Comparison of ENCODE assay signal across 13 cellular contexts in genomic region chr17:82153295-82153691, GRCh38. TPM values are rescaled to one million over a fixed set of nuclear protein-coding genes. Genes with fewer than 3 reads are reported as not detected.
DNase-seq lines count a peak whose midpoint lies in the region; ATAC-seq and TF ChIP-seq lines count a peak whose summit lies in the region.
"Had no signal": no experiment of that assay in that cellular context is flagged by ENCODE, and none has a peak within 500 bp of the region (broad histone marks: within the 10 kb centered on the region; RNA-seq: fewer than 3 reads in every experiment).

No MANE protein-coding gene starts in this region.

- H3K9me3 Mint-ChIP-seq in CD8-positive, alpha-beta T cell = no peaks in the 10 kb centered on the region
- H3K9me3 Mint-ChIP-seq: activated naive CD8-positive, alpha-beta T cell treated with anti-CD3 and anti-CD28 coated beads for 36 hours; stimulated activated memory B cell treated with anti-CD40 and anti-IgM and Interleukin-4, amounts not matched to agents 10 μg/mL and 1 μg/mL and 100 μg/mL, for 72 hours had no signal

- no peaks in the 10 kb centered on the region for H3K9me3 ChIP-seq in CD8-positive, alpha-beta T cell (ENCODE audit: low read length)
- no peaks in the 10 kb centered on the region for H3K9me3 ChIP-seq in adipocyte (ENCODE audit: control insufficient read depth, low read length)
- H3K9me3 ChIP-seq in gastrocnemius medialis = no peaks in the 10 kb centered on the region
- no peaks in the 10 kb centered on the region for H3K9me3 ChIP-seq in smooth muscle cell (replicated peaks; ENCODE audit: low read depth)
- H3K9me3 ChIP-seq: vagina had no signal

- peaks cover 5% of the 10 kb centered on the region for H3K4me1 Mint-ChIP-seq in CD8-positive, alpha-beta T cell (ENCODE audit: low read depth)
- H3K4me1 Mint-ChIP-seq: GM23338; stimulated activated memory B cell treated with anti-CD40 and anti-IgM and Interleukin-4, amounts not matched to agents 10 μg/mL and 1 μg/mL and 100 μg/mL, for 72 hours had no signal

- no peak for DNase-seq in CD8-positive, alpha-beta T cell
- no peak for DNase-seq in adipocyte (ENCODE audit: low read depth)
- peak; percentile 60 for DNase-seq in left lobe of liver (ENCODE audit: low spot score)
- DNase-seq in gastrocnemius medialis = no peak
- DNase-seq in NCI-H446 treated with DMSO at 0.1 percent for 48 hours (lab: John Stamatoyannopoulos, UW) = no peak
- no peak for DNase-seq in NCI-H1436 treated with DMSO at 0.1 percent for 48 hours (lab: John Stamatoyannopoulos, UW)
- no peak for DNase-seq in smooth muscle cell (lab: John Stamatoyannopoulos, UW; ENCODE audit: unreplicated experiment)

- intact Hi-C loops in CD8-positive, alpha-beta T cell (cut with DNase I, micrococcal nuclease) = loop anchor here (2.0 kb wide), 2 partner anchors 26 to 194 kb away; no protein-coding TSS in a partner anchor
- intact Hi-C loops in gastrocnemius medialis (cut with DNase I; ENCODE audit: low total_unique reads) = loop anchor here (5.0 kb wide), 1 partner anchor 56 kb away; the partner anchor contains the start of gene FASN

- no peaks in the 10 kb centered on the region for H3K27me3 ChIP-seq in CD8-positive, alpha-beta T cell (ENCODE audit: insufficient read depth, low read length)
- no peaks in the 10 kb centered on the region for H3K27me3 ChIP-seq in adipocyte (replicated peaks; ENCODE audit: control insufficient read depth, insufficient read depth, low read length)
- H3K27me3 ChIP-seq in gastrocnemius medialis = no peaks in the 10 kb centered on the region
- no peaks in the 10 kb centered on the region for H3K27me3 ChIP-seq in smooth muscle cell (ENCODE audit: low read depth)
- H3K27me3 ChIP-seq: vagina had no signal

- POLR2A ChIA-PET in CD8-positive, alpha-beta T cell (lab: Charles Lee) = interaction anchor here (1.2 kb wide), 1 partner anchor 55 kb away, joined by 4 read pairs; the partner anchor contains the start of gene FASN

- ATAC-seq in CD8-positive, alpha-beta T cell = no peak
- ATAC-seq in left lobe of liver (peak; percentile 35), gastrocnemius medialis (no peak), HG03159 (IDR thresholded peaks at IDR 0.05; ENCODE audit: unreplicated experiment) (no peak)

- H3F3A ChIP-seq in smooth muscle cell (ENCODE audit: low read depth) = no peaks in the 10 kb centered on the region

- H3K36me3 ChIP-seq in CD8-positive, alpha-beta T cell (ENCODE audit: insufficient read depth, low read length) = no peaks in the 10 kb centered on the region
- peaks cover 4% of the 10 kb centered on the region for H3K36me3 ChIP-seq in adipocyte (ENCODE audit: control insufficient read depth, insufficient read depth, low read length, severe bottlenecking)
- peaks cover 0 to 5% of the 10 kb centered on the region in 2 donors for H3K36me3 ChIP-seq in gastrocnemius medialis
- no peaks in the 10 kb centered on the region for H3K36me3 ChIP-seq in smooth muscle cell (ENCODE audit: low read depth)
- H3K36me3 ChIP-seq: vagina had no signal

- no peak overlapping the region for H2AFZ ChIP-seq in smooth muscle cell (ENCODE audit: low read depth)
- H2AFZ ChIP-seq: GM23338 had no signal

- H3K79me2 ChIP-seq in smooth muscle cell (ENCODE audit: low read depth) = no peaks in the 10 kb centered on the region

- CTCF ChIA-PET in CD8-positive, alpha-beta T cell (lab: Charles Lee) = interaction anchor here (1.0 to 5.5 kb wide), 10 partner anchors 14 to 194 kb away, joined by 3 to 105 read pairs (median 6); partner anchors contain the start of genes CENPX, LRRC45 and RAC3

- H3K4me3 ChIP-seq in CD8-positive, alpha-beta T cell (ENCODE audit: low read depth, low read length) = no peak overlapping the region
- H3K4me3 ChIP-seq in adipocyte (ENCODE audit: low read length) (no peak overlapping the region), gastrocnemius medialis (no peak overlapping the region), smooth muscle cell (no peak overlapping the region)
- H3K4me3 ChIP-seq: GM23338, vagina had no signal

- peaks cover 12% of the 10 kb centered on the region for H3K36me3 Mint-ChIP-seq in CD8-positive, alpha-beta T cell

- TF ChIP-seq POLR2A in gastrocnemius medialis (IDR thresholded peaks at IDR 0.05) = no peak

- in situ Hi-C loops in gastrocnemius medialis (cut with MboI; ENCODE audit: low sequenced_read_pairs in 4 of 4) = loop anchor here in 3 of 4 donors (10.0 kb wide), 1 partner anchor 118 kb away; the partner anchor contains the start of genes DCXR (in 3 of the 3) and RAC3 (in 3 of the 3)

- TF ChIP-seq CTCF in CD8-positive, alpha-beta T cell (IDR thresholded peaks at IDR 0.05) = no peak
- TF ChIP-seq CTCF in gastrocnemius medialis (IDR thresholded peaks at IDR 0.05 in 4 of 5, conservative IDR thresholded peaks at IDR 0.05 in 1 of 5) = no peak
- TF ChIP-seq CTCF in smooth muscle cell (IDR thresholded peaks at IDR 0.05; ENCODE audit: borderline replicate concordance, insufficient read depth, poor library complexity, severe bottlenecking) = no peak

- 85% methylated on average over 6 of the region's 6 CpGs for WGBS in smooth muscle cell (ENCODE audit: low lambda C conversion rate)

- H3K4me1 ChIP-seq in CD8-positive, alpha-beta T cell (ENCODE audit: insufficient read depth, low read length) = peaks cover 7% of the 10 kb centered on the region
- H3K4me1 ChIP-seq in adipocyte (ENCODE audit: control insufficient read depth, insufficient read depth, low read length) (peaks cover 6% of the 10 kb centered on the region), gastrocnemius medialis (peaks cover 17 to 20% of the 10 kb centered on the region in 2 donors), smooth muscle cell (ENCODE audit: low read depth) (no peaks in the 10 kb centered on the region)

- no peaks in the 10 kb centered on the region for H4K20me1 ChIP-seq in smooth muscle cell (ENCODE audit: low read depth)

- H3K4me3 Mint-ChIP-seq in CD8-positive, alpha-beta T cell = no peak overlapping the region
- H3K4me3 Mint-ChIP-seq: activated naive CD8-positive, alpha-beta T cell treated with anti-CD3 and anti-CD28 coated beads for 36 hours; GM23338; stimulated activated memory B cell treated with anti-CD40 and anti-IgM and Interleukin-4, amounts not matched to agents 10 μg/mL and 1 μg/mL and 100 μg/mL, for 72 hours had no signal

- H3K27me3 Mint-ChIP-seq in CD8-positive, alpha-beta T cell (ENCODE audit: low read depth) = no peaks in the 10 kb centered on the region
- H3K27me3 Mint-ChIP-seq: activated naive CD8-positive, alpha-beta T cell treated with anti-CD3 and anti-CD28 coated beads for 36 hours; stimulated activated memory B cell treated with anti-CD40 and anti-IgM and Interleukin-4, amounts not matched to agents 10 μg/mL and 1 μg/mL and 100 μg/mL, for 72 hours had no signal

- peak overlapping the region; percentile 59 for H3K9ac ChIP-seq in adipocyte (ENCODE audit: low read length)
- no peak overlapping the region for H3K9ac ChIP-seq in smooth muscle cell (ENCODE audit: low read depth)
- H3K9ac ChIP-seq: parathyroid adenoma had no signal

- H3K27ac Mint-ChIP-seq in CD8-positive, alpha-beta T cell = peak overlapping the region; percentile 57
- H3K27ac Mint-ChIP-seq: activated naive CD8-positive, alpha-beta T cell treated with anti-CD3 and anti-CD28 coated beads for 36 hours; GM23338; stimulated activated memory B cell treated with anti-CD40 and anti-IgM and Interleukin-4, amounts not matched to agents 10 μg/mL and 1 μg/mL and 100 μg/mL, for 72 hours had no signal

- H3K4me2 ChIP-seq in smooth muscle cell = no peak overlapping the region
- H3K4me2 ChIP-seq: GM23338 had no signal

- H3K27ac ChIP-seq in CD8-positive, alpha-beta T cell (ENCODE audit: low read depth, low read length) = no peak overlapping the region
- H3K27ac ChIP-seq in gastrocnemius medialis = peak overlapping the region; percentile 49 to 81 (median 75)
- H3K27ac ChIP-seq in smooth muscle cell (ENCODE audit: low read depth) = no peak overlapping the region
- H3K27ac ChIP-seq: parathyroid adenoma, vagina had no signal

RNA-seq across cellular contexts. Expression of gene FASN, which starts 55.3 kb away (rescaled TPM):
- total RNA-seq in CD8-positive, alpha-beta T cell = 100 to 1,000 TPM; 245 to 263 TPM
- total RNA-seq in left lobe of liver (267 TPM), gastrocnemius medialis (10 to 100 TPM; 16.3 to 34.5 (median 26.3) TPM), smooth muscle cell (46.6 and 49.4 TPM in 2 replicates)
- polyA plus RNA-seq in smooth muscle cell = 48.4 and 49.3 TPM in 2 replicates

RNA-seq across cellular contexts. Expression of gene CCDC57, which starts 59.3 kb away (rescaled TPM):
- 100 to 1,000 TPM; 175 to 184 TPM for total RNA-seq in CD8-positive, alpha-beta T cell
- total RNA-seq in left lobe of liver = 32.8 TPM
- total RNA-seq in gastrocnemius medialis = 10 to 100 TPM in 1 of 4 donors, 1 to 10 TPM in 3; 3.7 to 11.3 (median 5.1) TPM
- 11.4 and 18.3 TPM in 2 replicates for total RNA-seq in smooth muscle cell
- 23.1 and 34.6 TPM in 2 replicates for polyA plus RNA-seq in smooth muscle cell

Comparison
In these comparisons a context has a peak if more than half of its experiments do, and no peak if none do; other contexts are left out.
1. H3K27ac ChIP-seq: peak in gastrocnemius medialis (4 of 4); none in CD8-positive, alpha-beta T cell (single experiment) and smooth muscle cell (single experiment).